1 cellular context compared by ENCODE assay signal in the genomic region with DNA sequence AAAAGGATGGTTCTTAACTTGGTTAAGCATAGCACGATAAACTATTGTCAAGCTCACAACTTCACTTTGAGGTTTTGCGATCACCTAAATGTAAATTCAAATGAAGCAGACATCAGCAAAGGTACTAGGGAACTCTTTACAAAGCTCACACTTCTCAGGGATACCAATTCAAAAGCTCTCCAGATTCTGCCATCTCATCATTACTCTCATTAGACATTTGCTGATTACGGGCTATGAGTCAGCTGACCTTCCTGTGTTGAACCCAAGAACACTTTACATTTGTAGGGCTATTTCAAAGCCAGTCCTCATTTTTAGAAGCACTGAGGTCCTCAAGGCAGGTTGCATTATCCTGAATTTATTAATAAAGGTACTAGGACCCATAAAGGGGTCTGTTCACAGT.
TF ChIP-seq lines count a peak whose summit lies in the region.

No MANE protein-coding gene starts in this region.

TF ChIP-seq in HepG2, 621 proteins besides CTCF, POLR2A, EP300 and RAD21:
- TF ChIP-seq ZNF446 (CRISPR knock-in tag; IDR thresholded peaks at IDR 0.05): no peak
- TF ChIP-seq MAFK (conservative IDR thresholded peaks at IDR 0.05 in 1 of 2, IDR thresholded peaks at IDR 0.05 in 1 of 2; ENCODE audit: low read length in 2 of 2): peak in 1 of 2 experiments; percentile 51; a peak in 2 of 4 replicates
- no peak for TF ChIP-seq ZNF441 (CRISPR knock-in tag; IDR thresholded peaks at IDR 0.05; ENCODE audit: borderline replicate concordance)
- peak; percentile 33; the same call in 1 of the 2 replicates for TF ChIP-seq MAFF (IDR thresholded peaks at IDR 0.05; ENCODE audit: low read depth, low read length)
- no peak for TF ChIP-seq ZNF180 (CRISPR knock-in tag; IDR thresholded peaks at IDR 0.05; ENCODE audit: borderline replicate concordance, low read depth)
